18 cellular contexts compared by ENCODE assay signal in genomic region chr6:82554706-82555105, GRCh38.
"Had no signal": no experiment of that assay in that cellular context is flagged by ENCODE, and none has a peak within 500 bp of the region (broad histone marks: within the 10 kb centered on the region; RNA-seq: fewer than 3 reads in every experiment).

No MANE protein-coding gene starts in this region.

- ATAC-seq: effector memory CD8-positive, alpha-beta T cell; natural killer cell treated with Interleukin-12 subunit alpha and Interleukin-12 subunit beta and Interleukin-15 and Interleukin-18, amount 100 ng/mL, for 72 hours had no signal

- H3K27ac ChIP-seq: breast epithelium, right atrium auricular region, tibial nerve, vagina had no signal

- H3K27me3 ChIP-seq: breast epithelium, right atrium auricular region, tibial nerve, vagina had no signal

- H3K9me3 ChIP-seq: breast epithelium, right atrium auricular region, tibial nerve, vagina had no signal

- DNase-seq: activated CD4-positive, alpha-beta T cell treated with anti-CD3 and anti-CD28 coated beads, Interleukin-2, amount 10 ng/mL, durations not matched to agents 7 days and 5 days; activated CD8-positive, alpha-beta memory T cell treated with anti-CD3 and anti-CD28 coated beads for 24 hours; activated naive CD4-positive, alpha-beta T cell; activated naive CD8-positive, alpha-beta T cell treated with anti-CD3 and anti-CD28 coated beads, Interleukin-2, amount 10 ng/mL, durations not matched to agents 7 days and 5 days; cerebellar nuclear complex; effector memory CD8-positive, alpha-beta T cell; glutamatergic neuron; hypothalamus; mesenchymal stem cell; occipital lobe; small intestine; stimulated activated CD4-positive, alpha-beta T cell treated with anti-CD3 and anti-CD28 coated beads, Interleukin-4, amount 100 ng/mL, for 24 hours; stimulated activated naive CD4-positive, alpha-beta T cell had no signal

- H3K4me3 ChIP-seq: breast epithelium, right atrium auricular region, tibial nerve, vagina had no signal

- H3K36me3 ChIP-seq: breast epithelium, right atrium auricular region, tibial nerve, vagina had no signal

- H3K4me1 ChIP-seq: breast epithelium, right atrium auricular region, tibial nerve, vagina had no signal
